ENCODE assay signal across 8 cellular contexts in genomic region chr9:297104-297794, GRCh38.
A peak's percentile ranks its signal among the peaks of the same experiment; 100 is the strongest.
DNase-seq lines count a peak whose midpoint lies in the region; ATAC-seq and TF ChIP-seq lines count a peak whose summit lies in the region.

No MANE protein-coding gene starts in this region.

- no peak for DNase-seq in activated naive CD8-positive, alpha-beta T cell treated with anti-CD3 and anti-CD28 coated beads for 36 hours
- DNase-seq in natural killer cell treated with Interleukin-12 subunit alpha and Interleukin-12 subunit beta and Interleukin-15 and Interleukin-18, amount 100 ng/mL, for 72 hours (ENCODE audit: low spot score), result peak; percentile 65
- DNase-seq in NCI-H1436 treated with DMSO at 0.1 percent for 48 hours (lab: John Stamatoyannopoulos, UW), result no peak
- no peak for DNase-seq in foreskin fibroblast
- no peak for DNase-seq in endothelial cell (ENCODE audit: low spot score)

- TF ChIP-seq CTCF in foreskin fibroblast (IDR thresholded peaks at IDR 0.05; ENCODE audit: low read depth, low read length) (no peak), endothelial cell (IDR thresholded peaks at IDR 0.05; ENCODE audit: unreplicated experiment) (no peak)

- H3K27me3 Mint-ChIP-seq in activated naive CD8-positive, alpha-beta T cell treated with anti-CD3 and anti-CD28 coated beads for 36 hours, result no peaks in the 10 kb centered on the region
- no peaks in the 10 kb centered on the region for H3K27me3 Mint-ChIP-seq in natural killer cell treated with Interleukin-12 subunit alpha and Interleukin-12 subunit beta and Interleukin-15 and Interleukin-18, amount 100 ng/mL, for 72 hours
- H3K27me3 Mint-ChIP-seq in endothelial cell (ENCODE audit: unreplicated experiment), result no peaks in the 10 kb centered on the region

- no peak overlapping the region for H3K4me3 ChIP-seq in foreskin fibroblast (ENCODE audit: low read depth in 1 of 2, low read length in 2 of 2)

- H3K4me1 Mint-ChIP-seq in activated naive CD8-positive, alpha-beta T cell treated with anti-CD3 and anti-CD28 coated beads for 36 hours, result peaks cover 36% of the 10 kb centered on the region
- peaks cover 38 to 43% of the 10 kb centered on the region in 2 donors for H3K4me1 Mint-ChIP-seq in natural killer cell treated with Interleukin-12 subunit alpha and Interleukin-12 subunit beta and Interleukin-15 and Interleukin-18, amount 100 ng/mL, for 72 hours (ENCODE audit: low read depth in 2 of 2)
- peaks cover 3% of the 10 kb centered on the region for H3K4me1 Mint-ChIP-seq in endothelial cell (ENCODE audit: unreplicated experiment)

- H3K9me3 Mint-ChIP-seq in activated naive CD8-positive, alpha-beta T cell treated with anti-CD3 and anti-CD28 coated beads for 36 hours, result no peaks in the 10 kb centered on the region
- H3K9me3 Mint-ChIP-seq in natural killer cell treated with Interleukin-12 subunit alpha and Interleukin-12 subunit beta and Interleukin-15 and Interleukin-18, amount 100 ng/mL, for 72 hours, result no peaks in the 10 kb centered on the region
- H3K9me3 Mint-ChIP-seq in endothelial cell (ENCODE audit: unreplicated experiment), result no peaks in the 10 kb centered on the region

- H3K27ac Mint-ChIP-seq in activated naive CD8-positive, alpha-beta T cell treated with anti-CD3 and anti-CD28 coated beads for 36 hours, result peak overlapping the region; percentile 30
- H3K27ac Mint-ChIP-seq in natural killer cell treated with Interleukin-12 subunit alpha and Interleukin-12 subunit beta and Interleukin-15 and Interleukin-18, amount 100 ng/mL, for 72 hours, result peak overlapping the region; percentile 71 to 89
- H3K27ac Mint-ChIP-seq in endothelial cell (ENCODE audit: unreplicated experiment), result no peak overlapping the region

- no peak overlapping the region for H3K4me3 Mint-ChIP-seq in activated naive CD8-positive, alpha-beta T cell treated with anti-CD3 and anti-CD28 coated beads for 36 hours
- H3K4me3 Mint-ChIP-seq in natural killer cell treated with Interleukin-12 subunit alpha and Interleukin-12 subunit beta and Interleukin-15 and Interleukin-18, amount 100 ng/mL, for 72 hours, result peak overlapping the region; percentile 41
- no peak overlapping the region for H3K4me3 Mint-ChIP-seq in endothelial cell (ENCODE audit: unreplicated experiment)

- peak; percentile 93 for ATAC-seq in GM18499 (IDR thresholded peaks at IDR 0.05; ENCODE audit: insufficient read depth, unreplicated experiment)
- peak; percentile 97 for ATAC-seq in GM21529 (IDR thresholded peaks at IDR 0.05; ENCODE audit: unreplicated experiment)
- peak; percentile 97 for ATAC-seq in HG03571 (IDR thresholded peaks at IDR 0.05; ENCODE audit: unreplicated experiment)
- peak; percentile 96 to 97 for ATAC-seq in natural killer cell treated with Interleukin-12 subunit alpha and Interleukin-12 subunit beta and Interleukin-15 and Interleukin-18, amount 100 ng/mL, for 72 hours

- peaks cover 55% of the 10 kb centered on the region for H3K36me3 Mint-ChIP-seq in activated naive CD8-positive, alpha-beta T cell treated with anti-CD3 and anti-CD28 coated beads for 36 hours
- peaks cover 33% of the 10 kb centered on the region for H3K36me3 Mint-ChIP-seq in natural killer cell treated with Interleukin-12 subunit alpha and Interleukin-12 subunit beta and Interleukin-15 and Interleukin-18, amount 100 ng/mL, for 72 hours
- H3K36me3 Mint-ChIP-seq in endothelial cell (ENCODE audit: low read depth, unreplicated experiment), result no peaks in the 10 kb centered on the region
